Comparison of ENCODE assay signal across 20 cellular contexts in the genomic region with DNA sequence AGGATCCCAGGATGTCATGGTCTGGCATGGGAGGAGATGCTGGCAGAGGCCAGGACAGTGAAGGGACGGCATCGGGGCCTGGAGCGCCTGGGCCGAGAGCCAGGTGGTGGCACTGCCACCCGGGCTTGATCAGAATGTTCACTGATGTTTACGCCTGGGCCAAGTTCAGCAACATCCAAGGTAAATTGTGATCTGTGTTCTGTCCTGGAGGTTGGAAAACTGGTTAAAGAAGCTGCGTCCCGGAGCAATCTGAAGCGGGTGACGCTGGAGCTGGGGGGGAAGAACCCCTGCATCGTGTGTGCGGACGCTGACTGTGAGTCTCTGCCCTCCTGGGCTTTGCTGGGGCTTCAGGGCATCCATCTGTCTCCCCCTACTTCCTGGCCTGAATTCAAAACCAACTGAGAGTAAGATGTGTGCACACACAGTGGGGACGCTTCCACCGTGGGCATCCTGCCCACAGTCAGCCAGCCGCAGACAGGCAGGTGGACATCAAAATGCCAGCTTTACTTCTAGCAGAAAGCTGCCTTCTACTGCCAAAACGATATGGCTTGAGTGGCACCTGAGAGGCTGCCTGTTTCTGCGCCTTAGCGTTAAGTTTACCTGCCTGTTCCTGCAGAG. TPM values are rescaled to one million over a fixed set of nuclear protein-coding genes. Genes with fewer than 3 reads are reported as not detected.
DNase-seq lines count a peak whose midpoint lies in the region; ATAC-seq and TF ChIP-seq lines count a peak whose summit lies in the region.
"Had no signal": no experiment of that assay in that cellular context is flagged by ENCODE, and none has a peak within 500 bp of the region (broad histone marks: within the 10 kb centered on the region; RNA-seq: fewer than 3 reads in every experiment).

No MANE protein-coding gene starts in this region.

- H3K36me3 Mint-ChIP-seq in activated CD8-positive, alpha-beta T cell treated with anti-CD3 and anti-CD28 coated beads, Interleukin-2, amount 10 ng/mL, durations not matched to agents 7 days and 5 days (ENCODE audit: low read depth), result no peaks in the 10 kb centered on the region
- H3K36me3 Mint-ChIP-seq: CD8-positive, alpha-beta T cell; IgD-negative memory B cell had no signal

- H3K27ac ChIP-seq in PC-9, result peak overlapping the region; percentile 10; the same call in 1 of the 2 replicates
- H3K27ac ChIP-seq in neuronal stem cell (replicated peaks; ENCODE audit: low read length), result no peak overlapping the region
- H3K27ac ChIP-seq in mesenchymal stem cell (ENCODE audit: low read length, poor library complexity, severe bottlenecking), result no peak overlapping the region
- H3K27ac ChIP-seq: A549, SJCRH30 had no signal

- H3F3A ChIP-seq in PC-9 (ENCODE audit: insufficient read depth, low read depth), result peaks cover 98% of the 10 kb centered on the region

- H3K4me2 ChIP-seq in PC-9 (no peak overlapping the region), neuronal stem cell (ENCODE audit: insufficient read depth, low read length, poor library complexity, severe bottlenecking) (no peak overlapping the region), mesenchymal stem cell (ENCODE audit: low read length, poor library complexity, severe bottlenecking) (no peak overlapping the region)
- H3K4me2 ChIP-seq: A549 had no signal

- no peaks in the 10 kb centered on the region for H3K79me1 ChIP-seq in neuronal stem cell (ENCODE audit: low read depth, low read length)
- no peaks in the 10 kb centered on the region for H3K79me1 ChIP-seq in mesenchymal stem cell (replicated peaks; ENCODE audit: low read length, poor library complexity, severe bottlenecking)

- H4K20me1 ChIP-seq in PC-9 (ENCODE audit: insufficient read depth), result peaks cover 15% of the 10 kb centered on the region

- H3K4me3 ChIP-seq in PC-9 (no peak overlapping the region), neuronal stem cell (ENCODE audit: low read length in 2 of 2) (no peak overlapping the region), mesenchymal stem cell (ENCODE audit: insufficient read depth in 1 of 2, low read depth in 1 of 2, low read length in 2 of 2) (peak overlapping the region in 1 of 2 experiments; percentile 16)
- H3K4me3 ChIP-seq: A549, MG63, SJCRH30 had no signal

- no peak overlapping the region for H3K4me3 Mint-ChIP-seq in stimulated activated naive CD8-positive, alpha-beta T cell treated with anti-CD3 and anti-CD28 coated beads, Interleukin-15, amount 100 ng/mL, for 72 hours
- no peak overlapping the region for H3K4me3 Mint-ChIP-seq in activated CD8-positive, alpha-beta T cell treated with anti-CD3 and anti-CD28 coated beads, Interleukin-2, amount 10 ng/mL, durations not matched to agents 7 days and 5 days
- H3K4me3 Mint-ChIP-seq: CD8-positive, alpha-beta T cell; H9; IgD-negative memory B cell had no signal

- CTCF ChIA-PET in PC-9 (lab: Charles Lee), result no interaction called here
- CTCF ChIA-PET in activated CD8-positive, alpha-beta T cell treated with anti-CD3 and anti-CD28 coated beads, Interleukin-2, amount 10 ng/mL, durations not matched to agents 7 days and 5 days (lab: Charles Lee), result no interaction called here

- H3K4ac ChIP-seq in neuronal stem cell (ENCODE audit: low read length) (no peak overlapping the region), mesenchymal stem cell (ENCODE audit: low read depth in 1 of 2, low read length in 2 of 2) (no peak overlapping the region)

- POLR2A ChIA-PET in PC-9 (lab: Charles Lee; ENCODE audit: unreplicated experiment), result interaction anchor here (0.6 kb wide), 1 partner anchor 82 kb away, joined by 5 read pairs; no protein-coding TSS in a partner anchor
- POLR2A ChIA-PET in activated CD8-positive, alpha-beta T cell treated with anti-CD3 and anti-CD28 coated beads, Interleukin-2, amount 10 ng/mL, durations not matched to agents 7 days and 5 days (lab: Charles Lee), result no interaction called here

- H3K9me3 ChIP-seq in PC-9 (ENCODE audit: insufficient read depth, low read depth), result no peaks in the 10 kb centered on the region
- H3K9me3 ChIP-seq in neuronal stem cell (replicated peaks in 1 of 2; ENCODE audit: control insufficient read depth in 2 of 2, insufficient read depth in 1 of 2, low read depth in 1 of 2, low read length in 2 of 2), result no peaks in the 10 kb centered on the region
- no peaks in the 10 kb centered on the region for H3K9me3 ChIP-seq in mesenchymal stem cell (ENCODE audit: control insufficient read depth, low read length)
- H3K9me3 ChIP-seq: A549, MG63, SJCRH30 had no signal

- H2BK5ac ChIP-seq in neuronal stem cell (ENCODE audit: low read length) (no peak overlapping the region), mesenchymal stem cell (ENCODE audit: low read depth, low read length, poor library complexity, severe bottlenecking) (no peak overlapping the region)

- intact Hi-C loops in PC-9 (cut with micrococcal nuclease; ENCODE audit: unreplicated experiment), result no loop called here

- H3K27me3 Mint-ChIP-seq in stimulated activated naive CD8-positive, alpha-beta T cell treated with anti-CD3 and anti-CD28 coated beads, Interleukin-15, amount 100 ng/mL, for 72 hours, result peaks cover 50% of the 10 kb centered on the region
- peaks cover 10% of the 10 kb centered on the region for H3K27me3 Mint-ChIP-seq in activated CD8-positive, alpha-beta T cell treated with anti-CD3 and anti-CD28 coated beads, Interleukin-2, amount 10 ng/mL, durations not matched to agents 7 days and 5 days (ENCODE audit: low read depth)

- H2BK15ac ChIP-seq in neuronal stem cell (ENCODE audit: low read length) (no peak overlapping the region), mesenchymal stem cell (ENCODE audit: low read depth, poor library complexity, severe bottlenecking) (no peak overlapping the region)

- H3K27me3 ChIP-seq in PC-9 (ENCODE audit: insufficient read depth, low read depth) (no peaks in the 10 kb centered on the region), neuronal stem cell (ENCODE audit: control insufficient read depth in 3 of 3, insufficient read depth in 3 of 3, low read depth in 1 of 3, low read length in 3 of 3) (peaks cover 0 to 17% (median 0%) of the 10 kb centered on the region in 3 experiments), mesenchymal stem cell (ENCODE audit: control insufficient read depth in 1 of 2, insufficient read depth in 1 of 2, low read length in 2 of 2) (peaks cover 0 to 24% of the 10 kb centered on the region in 2 experiments)
- H3K27me3 ChIP-seq: MG63, SJCRH30 had no signal

- no peak overlapping the region for H3K27ac Mint-ChIP-seq in stimulated activated naive CD8-positive, alpha-beta T cell treated with anti-CD3 and anti-CD28 coated beads, Interleukin-15, amount 100 ng/mL, for 72 hours
- no peak overlapping the region for H3K27ac Mint-ChIP-seq in activated CD8-positive, alpha-beta T cell treated with anti-CD3 and anti-CD28 coated beads, Interleukin-2, amount 10 ng/mL, durations not matched to agents 7 days and 5 days
- H3K27ac Mint-ChIP-seq: CD8-positive, alpha-beta T cell; IgD-negative memory B cell had no signal

- H3K36me3 ChIP-seq in PC-9 (ENCODE audit: low read depth) (peaks cover 94% of the 10 kb centered on the region), neuronal stem cell (replicated peaks in 1 of 2; ENCODE audit: control insufficient read depth in 2 of 2, insufficient read depth in 2 of 2, low read length in 2 of 2) (no peaks in the 10 kb centered on the region), mesenchymal stem cell (ENCODE audit: control insufficient read depth in 1 of 2, insufficient read depth in 2 of 2, low read depth in 1 of 2, low read length in 2 of 2) (peaks cover 0 to 70% of the 10 kb centered on the region in 2 experiments)

- no peaks in the 10 kb centered on the region for H3K4me1 Mint-ChIP-seq in stimulated activated naive CD8-positive, alpha-beta T cell treated with anti-CD3 and anti-CD28 coated beads, Interleukin-15, amount 100 ng/mL, for 72 hours
- H3K4me1 Mint-ChIP-seq in activated CD8-positive, alpha-beta T cell treated with anti-CD3 and anti-CD28 coated beads, Interleukin-2, amount 10 ng/mL, durations not matched to agents 7 days and 5 days (ENCODE audit: low read depth), result no peaks in the 10 kb centered on the region

- peaks cover 38% of the 10 kb centered on the region for H3K79me2 ChIP-seq in PC-9 (ENCODE audit: low read depth)

- peak overlapping the region; percentile 17 for H4K91ac ChIP-seq in neuronal stem cell (ENCODE audit: low read depth, low read length, poor library complexity)
- H4K91ac ChIP-seq in mesenchymal stem cell (ENCODE audit: low read length), result no peak overlapping the region

- no peak overlapping the region for H2BK120ac ChIP-seq in neuronal stem cell (ENCODE audit: low read depth, low read length)
- no peak overlapping the region for H2BK120ac ChIP-seq in mesenchymal stem cell (ENCODE audit: low read depth, low read length)

- H2AFZ ChIP-seq in PC-9, result no peak overlapping the region
- H2AFZ ChIP-seq in neuronal stem cell (ENCODE audit: low read length), result no peak overlapping the region
- H2AFZ ChIP-seq in mesenchymal stem cell (ENCODE audit: low read depth, low read length), result no peak overlapping the region

- BruUV-seq in PC-9 (replicated peaks; lab: Mats Ljungman, UMichigan), result no TSS peak

- no peaks in the 10 kb centered on the region for H3K4me1 ChIP-seq in PC-9 (replicated peaks; ENCODE audit: insufficient read depth)
- peaks cover 3 to 7% of the 10 kb centered on the region in 2 donors for H3K4me1 ChIP-seq in neuronal stem cell (ENCODE audit: control insufficient read depth in 2 of 2, insufficient read depth in 1 of 2, low read depth in 1 of 2, low read length in 2 of 2)
- H3K4me1 ChIP-seq in mesenchymal stem cell (ENCODE audit: control insufficient read depth, insufficient read depth, low read depth, low read length), result peaks cover 3% of the 10 kb centered on the region
- H3K4me1 ChIP-seq: A549 had no signal

- no peak for DNase-seq in stimulated activated naive CD8-positive, alpha-beta T cell treated with anti-CD3 and anti-CD28 coated beads, Interleukin-15, Interleukin-2, amounts not matched to agents 100 U/mL and 50 U/mL, for 24 hours
- no peak for DNase-seq in stimulated activated naive CD8-positive, alpha-beta T cell treated with anti-CD3 and anti-CD28 coated beads, Interleukin-15, amount 100 ng/mL, for 72 hours
- DNase-seq in PC-9, result no peak
- DNase-seq in neuronal stem cell (ENCODE audit: low spot score), result no peak
- no peak for DNase-seq in activated CD8-positive, alpha-beta T cell treated with anti-CD3 and anti-CD28 coated beads, Interleukin-2, amount 10 ng/mL, durations not matched to agents 7 days and 5 days
- no peak for DNase-seq in mesenchymal stem cell
- DNase-seq in HuH-7.5 (ENCODE audit: low spot score), result no peak
- DNase-seq: CD8-positive, alpha-beta T cell; DND-41; H9; Karpas-422; MG63; NCI-H1092; NCI-H146; NCI-H2029 treated with DMSO at 0.1 percent for 48 hours; NCI-H446 treated with DMSO at 0.1 percent for 48 hours; NCI-H748 treated with DMSO at 0.1 percent for 48 hours; SJCRH30 had no signal

- no CpG with 5 or more reads among the region's 19 CpGs for WGBS in neuronal stem cell (ENCODE audit: extremely low coverage in 2 of 2, insufficient read length in 2 of 2, insufficient replicate concordance in 1 of 2), 2 donors
- 94% methylated on average over 19 of the region's 19 CpGs for WGBS in mesenchymal stem cell

- H4K8ac ChIP-seq in neuronal stem cell (ENCODE audit: low read depth, low read length), result no peak overlapping the region
- H4K8ac ChIP-seq in mesenchymal stem cell (ENCODE audit: low read length), result no peak overlapping the region

- no peak overlapping the region for H2BK12ac ChIP-seq in neuronal stem cell (ENCODE audit: low read length)
- no peak overlapping the region for H2BK12ac ChIP-seq in mesenchymal stem cell (ENCODE audit: low read length in 2 of 2)

- H3K14ac ChIP-seq in neuronal stem cell (ENCODE audit: low read length), result no peak overlapping the region
- no peak overlapping the region for H3K14ac ChIP-seq in mesenchymal stem cell (ENCODE audit: low read length in 2 of 2)

- peak overlapping the region; percentile 9 for H3K9ac ChIP-seq in neuronal stem cell (ENCODE audit: low read depth, low read length, poor library complexity)
- no peak overlapping the region for H3K9ac ChIP-seq in mesenchymal stem cell (ENCODE audit: low read length)

- no peak for TF ChIP-seq CTCF in PC-9 (conservative IDR thresholded peaks at IDR 0.05)

- peak overlapping the region; percentile 31 for H2AK5ac ChIP-seq in neuronal stem cell (ENCODE audit: low read depth, low read length)
- H2AK5ac ChIP-seq in mesenchymal stem cell (ENCODE audit: low read length, severe bottlenecking), result no peak overlapping the region

- peak; percentile 10 for ATAC-seq in stimulated activated naive CD8-positive, alpha-beta T cell treated with anti-CD3 and anti-CD28 coated beads, Interleukin-15, Interleukin-2, amounts not matched to agents 100 U/mL and 50 U/mL, for 24 hours
- no peak for ATAC-seq in stimulated activated naive CD8-positive, alpha-beta T cell treated with anti-CD3 and anti-CD28 coated beads, Interleukin-15, amount 100 ng/mL, for 72 hours
- ATAC-seq in activated CD8-positive, alpha-beta T cell treated with anti-CD3 and anti-CD28 coated beads, Interleukin-2, amount 10 ng/mL, durations not matched to agents 7 days and 5 days, result no peak
- ATAC-seq: CD8-positive, alpha-beta T cell had no signal

- H3K18ac ChIP-seq in neuronal stem cell (ENCODE audit: low read length) (peak overlapping the region; percentile 32), mesenchymal stem cell (ENCODE audit: low read depth in 1 of 2, low read length in 2 of 2) (no peak overlapping the region)

- H3K9me2 ChIP-seq in PC-9 (ENCODE audit: insufficient read depth), result no peaks in the 10 kb centered on the region

- H3K23ac ChIP-seq in neuronal stem cell (ENCODE audit: low read depth, low read length, poor library complexity), result no peak overlapping the region
- no peak overlapping the region for H3K23ac ChIP-seq in mesenchymal stem cell (ENCODE audit: low read length in 2 of 2)

- H3K9me3 Mint-ChIP-seq in stimulated activated naive CD8-positive, alpha-beta T cell treated with anti-CD3 and anti-CD28 coated beads, Interleukin-15, amount 100 ng/mL, for 72 hours, result no peaks in the 10 kb centered on the region
- no peaks in the 10 kb centered on the region for H3K9me3 Mint-ChIP-seq in activated CD8-positive, alpha-beta T cell treated with anti-CD3 and anti-CD28 coated beads, Interleukin-2, amount 10 ng/mL, durations not matched to agents 7 days and 5 days (ENCODE audit: insufficient read depth)
- H3K9me3 Mint-ChIP-seq: CD8-positive, alpha-beta T cell; H9 had no signal

RNA-seq across cellular contexts. Expression of gene ALDH1A3, which starts 18.4 kb away (rescaled TPM):
- 462 and 469 TPM in 2 replicates for total RNA-seq in PC-9 (2021)
- 0.52 TPM for polyA plus RNA-seq in neuronal stem cell (2013, experiment 1 of 2)
- polyA plus RNA-seq in neuronal stem cell (2013, experiment 2 of 2), result 0.64 TPM
- not detected for total RNA-seq in activated CD8-positive, alpha-beta T cell treated with anti-CD3 and anti-CD28 coated beads, Interleukin-2, amount 10 ng/mL, durations not matched to agents 7 days and 5 days
- polyA plus RNA-seq in mesenchymal stem cell (2013, experiment 1 of 2), result 14.8 TPM
- polyA plus RNA-seq in mesenchymal stem cell (2013, experiment 2 of 2), result 15.4 TPM
- total RNA-seq: CD8-positive, alpha-beta T cell had no signal
- polyA plus RNA-seq: IgD-negative memory B cell had no signal

RNA-seq across cellular contexts. Expression of gene LRRK1, which starts 21.2 kb away (rescaled TPM):
- 15.7 and 22.4 TPM in 2 replicates for total RNA-seq in PC-9 (2021)
- polyA plus RNA-seq in neuronal stem cell (2013, experiment 1 of 2), result 0.13 TPM
- polyA plus RNA-seq in neuronal stem cell (2013, experiment 2 of 2), result 0.08 TPM
- under 1 TPM; 0.57 to 0.66 TPM for total RNA-seq in activated CD8-positive, alpha-beta T cell treated with anti-CD3 and anti-CD28 coated beads, Interleukin-2, amount 10 ng/mL, durations not matched to agents 7 days and 5 days
- 1.8 TPM for polyA plus RNA-seq in mesenchymal stem cell (2013, experiment 1 of 2)
- 1.5 TPM for polyA plus RNA-seq in mesenchymal stem cell (2013, experiment 2 of 2)

Comparison
In these comparisons a context has a peak if more than half of its experiments do, and no peak if none do; other contexts are left out.
1. RNA of gene ALDH1A3, which starts 18.4 kb away (total RNA-seq): 462 to 469 TPM in PC-9; not detected in activated CD8-positive, alpha-beta T cell treated with anti-CD3 and anti-CD28 coated beads, Interleukin-2, amount 10 ng/mL, durations not matched to agents 7 days and 5 days; every median in the first group is over 100 times any median in the second.
2. RNA of gene LRRK1, which starts 21.2 kb away (total RNA-seq): 15.7 to 22.4 TPM in PC-9; 0.57 to 0.66 TPM in activated CD8-positive, alpha-beta T cell treated with anti-CD3 and anti-CD28 coated beads, Interleukin-2, amount 10 ng/mL, durations not matched to agents 7 days and 5 days; every median in the first group is over 10 times any median in the second.